ENCODE assay signal across 8 cellular contexts in genomic region chr16:29784901-29785500, GRCh38.
DNase-seq lines count a peak whose midpoint lies in the region; ATAC-seq and FAIRE-seq lines count a peak whose summit lies in the region.

No MANE protein-coding gene starts in this region.

- DNase-seq in GM18507 (ENCODE audit: extremely low spot score, insufficient read length, low read depth) (peak; percentile 47), memory B cell (ENCODE audit: low spot score in 2 of 2) (peak; percentile 63 to 71), SKM-1 (lab: John Stamatoyannopoulos, UW; ENCODE audit: unreplicated experiment) (no peak), SIG-M5 (lab: John Stamatoyannopoulos, UW) (no peak)
- DNase-seq in activated CD8-positive, alpha-beta memory T cell treated with anti-CD3 and anti-CD28 coated beads for 24 hours: peak; percentile 89
- peak; percentile 47 to 56 (median 51) for DNase-seq in effector memory CD4-positive, alpha-beta T cell
- peak; percentile 53 to 64 for DNase-seq in stimulated activated CD8-positive, alpha-beta memory T cell treated with anti-CD3 and anti-CD28 coated beads, Interleukin-15, amount 100 ng/mL, for 48 hours (ENCODE audit: low read depth in 2 of 2)

- H3K36me3 Mint-ChIP-seq in memory B cell: no peaks in the 10 kb centered on the region

- no peaks in the 10 kb centered on the region for H3K36me3 ChIP-seq in effector memory CD4-positive, alpha-beta T cell (ENCODE audit: control insufficient read depth, insufficient read depth, low read length)

- peak overlapping the region; percentile 80 for H3K4me3 Mint-ChIP-seq in memory B cell

- no peak overlapping the region for H3K4me3 ChIP-seq in effector memory CD4-positive, alpha-beta T cell (ENCODE audit: insufficient read depth, low read depth, low read length, poor library complexity, severe bottlenecking)

- peaks cover 9% of the 10 kb centered on the region for H3K4me1 Mint-ChIP-seq in memory B cell

- H3K9me3 ChIP-seq in effector memory CD4-positive, alpha-beta T cell (ENCODE audit: control insufficient read depth, low read length): no peaks in the 10 kb centered on the region

- no peak overlapping the region for H3K27ac ChIP-seq in effector memory CD4-positive, alpha-beta T cell (ENCODE audit: insufficient read depth, low read length, poor library complexity, severe bottlenecking)

- peaks cover 10% of the 10 kb centered on the region for H3K4me1 ChIP-seq in effector memory CD4-positive, alpha-beta T cell (ENCODE audit: control insufficient read depth, insufficient read depth, low read length, poor library complexity, severe bottlenecking)

- ATAC-seq in memory B cell (ENCODE audit: low read depth) (peak; percentile 97), GM18511 (IDR thresholded peaks at IDR 0.05; ENCODE audit: unreplicated experiment) (no peak)

- H3K9me3 Mint-ChIP-seq in memory B cell: no peaks in the 10 kb centered on the region

- FAIRE-seq in GM18507 (lab: Jason Lieb, UNC): no peak

- H3K27me3 ChIP-seq in effector memory CD4-positive, alpha-beta T cell (replicated peaks; ENCODE audit: control insufficient read depth, insufficient read depth, low read length, poor library complexity, severe bottlenecking): no peaks in the 10 kb centered on the region

- H3K27me3 Mint-ChIP-seq in memory B cell: no peaks in the 10 kb centered on the region

- no peak overlapping the region for H3K27ac Mint-ChIP-seq in memory B cell

Comparison
In these comparisons a context has a peak if more than half of its experiments do, and no peak if none do; other contexts are left out.
1. DNase-seq: peak in GM18507 (single experiment), activated CD8-positive, alpha-beta memory T cell treated with anti-CD3 and anti-CD28 coated beads for 24 hours (single experiment), effector memory CD4-positive, alpha-beta T cell (3 of 3), memory B cell (2 of 2) and stimulated activated CD8-positive, alpha-beta memory T cell treated with anti-CD3 and anti-CD28 coated beads, Interleukin-15, amount 100 ng/mL, for 48 hours (2 of 2); none in SKM-1 (single experiment) and SIG-M5 (single experiment).